Comparison of ENCODE assay signal across 2 cellular contexts in the genomic region with DNA sequence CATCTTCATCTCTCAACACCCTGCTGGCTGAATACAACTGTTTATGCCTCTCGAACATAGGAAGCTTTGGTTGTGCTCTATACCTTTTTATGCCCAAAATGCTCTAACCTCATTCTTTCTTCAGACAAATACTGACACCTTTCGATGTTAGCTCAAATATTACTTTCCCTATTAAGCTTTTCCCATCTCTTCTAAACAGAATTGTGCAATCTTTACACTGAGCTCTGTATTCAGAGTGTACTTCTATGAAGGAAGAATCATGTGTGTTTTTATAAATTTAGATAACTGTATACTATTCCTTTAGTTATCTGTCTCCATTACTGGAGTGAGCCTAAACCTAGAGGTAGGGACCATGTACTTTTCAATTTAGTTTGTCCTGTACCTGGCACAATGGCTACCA.
TF ChIP-seq lines count a peak whose summit lies in the region.

No MANE protein-coding gene starts in this region.

TF ChIP-seq in SK-N-SH, 30 proteins besides CTCF, POLR2A, EP300 and RAD21:
- TF ChIP-seq RCOR1 (IDR thresholded peaks at IDR 0.05; ENCODE audit: low read length) (no peak), TAF1 (IDR thresholded peaks at IDR 0.05; ENCODE audit: borderline replicate concordance, low read depth, low read length) (no peak), NRF1 (IDR thresholded peaks at IDR 0.05; ENCODE audit: low read depth, low read length) (no peak), ELF1 (IDR thresholded peaks at IDR 0.05) (no peak), RXRA (IDR thresholded peaks at IDR 0.05; ENCODE audit: borderline replicate concordance, low read depth) (no peak), MEF2A (IDR thresholded peaks at IDR 0.05; ENCODE audit: borderline replicate concordance, low read depth) (no peak)

TF ChIP-seq in SK-N-SH treated with all-trans-retinoic acid at 6 μM for 48 hours, 23 proteins besides CTCF, POLR2A, EP300 and RAD21:
- TF ChIP-seq TOX (CRISPR knock-in tag; IDR thresholded peaks at IDR 0.05; ENCODE audit: borderline replicate concordance) (no peak), SNAI2 (CRISPR knock-in tag; IDR thresholded peaks at IDR 0.05) (no peak), ZC3H10 (CRISPR knock-in tag; IDR thresholded peaks at IDR 0.05) (no peak), ZFP3 (CRISPR knock-in tag; IDR thresholded peaks at IDR 0.05) (no peak)
- TF ChIP-seq, protein P1, sequence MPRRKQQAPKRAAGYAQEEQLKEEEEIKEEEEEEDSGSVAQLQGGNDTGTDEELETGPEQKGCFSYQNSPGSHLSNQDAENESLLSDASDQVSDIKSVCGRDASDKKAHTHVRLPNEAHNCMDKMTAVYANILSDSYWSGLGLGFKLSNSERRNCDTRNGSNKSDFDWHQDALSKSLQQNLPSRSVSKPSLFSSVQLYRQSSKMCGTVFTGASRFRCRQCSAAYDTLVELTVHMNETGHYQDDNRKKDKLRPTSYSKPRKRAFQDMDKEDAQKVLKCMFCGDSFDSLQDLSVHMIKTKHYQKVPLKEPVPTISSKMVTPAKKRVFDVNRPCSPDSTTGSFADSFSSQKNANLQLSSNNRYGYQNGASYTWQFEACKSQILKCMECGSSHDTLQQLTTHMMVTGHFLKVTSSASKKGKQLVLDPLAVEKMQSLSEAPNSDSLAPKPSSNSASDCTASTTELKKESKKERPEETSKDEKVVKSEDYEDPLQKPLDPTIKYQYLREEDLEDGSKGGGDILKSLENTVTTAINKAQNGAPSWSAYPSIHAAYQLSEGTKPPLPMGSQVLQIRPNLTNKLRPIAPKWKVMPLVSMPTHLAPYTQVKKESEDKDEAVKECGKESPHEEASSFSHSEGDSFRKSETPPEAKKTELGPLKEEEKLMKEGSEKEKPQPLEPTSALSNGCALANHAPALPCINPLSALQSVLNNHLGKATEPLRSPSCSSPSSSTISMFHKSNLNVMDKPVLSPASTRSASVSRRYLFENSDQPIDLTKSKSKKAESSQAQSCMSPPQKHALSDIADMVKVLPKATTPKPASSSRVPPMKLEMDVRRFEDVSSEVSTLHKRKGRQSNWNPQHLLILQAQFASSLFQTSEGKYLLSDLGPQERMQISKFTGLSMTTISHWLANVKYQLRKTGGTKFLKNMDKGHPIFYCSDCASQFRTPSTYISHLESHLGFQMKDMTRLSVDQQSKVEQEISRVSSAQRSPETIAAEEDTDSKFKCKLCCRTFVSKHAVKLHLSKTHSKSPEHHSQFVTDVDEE (CRISPR knock-in tag; IDR thresholded peaks at IDR 0.05) = no peak
